In the genomic region with DNA sequence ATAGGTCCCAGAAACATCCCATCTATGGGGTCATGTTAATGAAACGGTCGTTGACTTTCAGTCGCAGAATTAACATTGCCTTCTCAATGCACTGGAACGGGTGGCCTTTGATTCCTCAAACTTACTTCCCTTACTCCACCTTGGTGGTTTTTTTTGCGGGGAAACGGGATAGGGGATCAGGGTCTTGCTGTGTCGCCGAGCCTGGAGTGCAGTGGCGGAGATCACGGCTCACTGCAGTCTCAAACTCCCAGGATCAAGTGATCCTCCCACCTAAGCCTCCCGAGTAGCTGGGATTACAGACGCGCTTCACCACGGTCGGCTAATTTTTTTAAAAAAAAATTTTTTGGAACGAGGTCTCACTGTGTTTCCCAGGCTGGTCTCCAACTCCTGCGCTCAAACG, we compare ENCODE assay signal across 8 cellular contexts. TPM values are rescaled to one million over a fixed set of nuclear protein-coding genes. Genes with fewer than 3 reads are reported as not detected.
DNase-seq lines count a peak whose midpoint lies in the region; ATAC-seq and TF ChIP-seq lines count a peak whose summit lies in the region.

No MANE protein-coding gene starts in this region.

- H3K4me1 ChIP-seq in subcutaneous abdominal adipose tissue (ENCODE audit: control insufficient read depth in 5 of 5, insufficient read depth in 5 of 5, low read length in 5 of 5): peaks cover 4 to 27% (median 19%) of the 10 kb centered on the region in 5 donors

- POLR2A ChIA-PET in activated CD8-positive, alpha-beta T cell treated with anti-CD3 and anti-CD28 coated beads for 36 hours (lab: Charles Lee): interaction anchor here (1.1 to 4.0 kb wide), 8 partner anchors 10 to 192 kb away, joined by 3 to 27 read pairs (median 4); a partner anchor contains a TSS

- no peak for TF ChIP-seq CTCF in activated CD8-positive, alpha-beta T cell treated with anti-CD3 and anti-CD28 coated beads for 36 hours (IDR thresholded peaks at IDR 0.05)
- no peak for TF ChIP-seq CTCF in GM13977 (IDR thresholded peaks at IDR 0.05; ENCODE audit: extremely low read depth, insufficient read depth, missing control alignments)

- H3K9me3 ChIP-seq in subcutaneous abdominal adipose tissue (ENCODE audit: control insufficient read depth in 5 of 5, low read length in 5 of 5): no peaks in the 10 kb centered on the region

- peaks cover 9 to 19% (median 15%) of the 10 kb centered on the region in 5 donors for H3K36me3 ChIP-seq in subcutaneous abdominal adipose tissue (ENCODE audit: control insufficient read depth in 5 of 5, insufficient read depth in 5 of 5, low read length in 5 of 5)

- peak overlapping the region; percentile 74 for H3K27ac ChIP-seq in subcutaneous abdominal adipose tissue (ENCODE audit: low read depth, low read length)

- peak overlapping the region; percentile 81 to 94 (median 90) for H3K4me3 ChIP-seq in subcutaneous abdominal adipose tissue (ENCODE audit: low read depth in 1 of 5, low read length in 5 of 5)

- no peaks in the 10 kb centered on the region for H3K9me3 Mint-ChIP-seq in T-helper 1 cell treated with Interleukin-12 subunit alpha and Interleukin-12 subunit beta and Interleukin-4 antibody, amounts not matched to agents 30 μg/mL and 1 μg/mL, for 36 hours
- no peaks in the 10 kb centered on the region for H3K9me3 Mint-ChIP-seq in activated CD8-positive, alpha-beta T cell treated with anti-CD3 and anti-CD28 coated beads for 36 hours
- no peaks in the 10 kb centered on the region for H3K9me3 Mint-ChIP-seq in immature natural killer cell

- intact Hi-C loops in activated CD8-positive, alpha-beta T cell treated with anti-CD3 and anti-CD28 coated beads for 36 hours (cut with micrococcal nuclease): loop anchor here (5.0 to 10.0 kb wide), 2 partner anchors 190 to 377 kb away; a partner anchor contains a TSS

- H3K4me1 Mint-ChIP-seq in T-helper 1 cell treated with Interleukin-12 subunit alpha and Interleukin-12 subunit beta and Interleukin-4 antibody, amounts not matched to agents 30 μg/mL and 1 μg/mL, for 36 hours (ENCODE audit: low read depth): peaks cover 57% of the 10 kb centered on the region
- peaks cover 61% of the 10 kb centered on the region for H3K4me1 Mint-ChIP-seq in activated CD8-positive, alpha-beta T cell treated with anti-CD3 and anti-CD28 coated beads for 36 hours (ENCODE audit: low read depth)
- peaks cover 58 to 61% of the 10 kb centered on the region in 2 donors for H3K4me1 Mint-ChIP-seq in immature natural killer cell

- ATAC-seq in activated CD8-positive, alpha-beta T cell treated with anti-CD3 and anti-CD28 coated beads for 36 hours: no peak

- in situ Hi-C loops in GM13977 (cut with MboI; ENCODE audit: low pct_unique_long_range_greater_than_20kb, low sequenced_read_pairs, unreplicated experiment): loop anchor here (25.0 kb wide), 1 partner anchor 390 kb away; a partner anchor contains a TSS

- peak overlapping the region; percentile 91 for H3K4me3 Mint-ChIP-seq in T-helper 1 cell treated with Interleukin-12 subunit alpha and Interleukin-12 subunit beta and Interleukin-4 antibody, amounts not matched to agents 30 μg/mL and 1 μg/mL, for 36 hours
- peak overlapping the region; percentile 92 for H3K4me3 Mint-ChIP-seq in activated CD8-positive, alpha-beta T cell treated with anti-CD3 and anti-CD28 coated beads for 36 hours
- H3K4me3 Mint-ChIP-seq in immature natural killer cell: peak overlapping the region; percentile 91 to 98 (median 93)

- CTCF ChIA-PET in activated CD8-positive, alpha-beta T cell treated with anti-CD3 and anti-CD28 coated beads for 36 hours (lab: Charles Lee): interaction anchor here (0.7 to 6.0 kb wide), 9 partner anchors 11 to 399 kb away, joined by 3 to 30 read pairs (median 7); a partner anchor contains a TSS

- no peaks in the 10 kb centered on the region for H3K27me3 Mint-ChIP-seq in T-helper 1 cell treated with Interleukin-12 subunit alpha and Interleukin-12 subunit beta and Interleukin-4 antibody, amounts not matched to agents 30 μg/mL and 1 μg/mL, for 36 hours (ENCODE audit: low read depth)
- no peaks in the 10 kb centered on the region for H3K27me3 Mint-ChIP-seq in activated CD8-positive, alpha-beta T cell treated with anti-CD3 and anti-CD28 coated beads for 36 hours
- peaks cover 0 to 5% (median 0%) of the 10 kb centered on the region in 3 donors for H3K27me3 Mint-ChIP-seq in immature natural killer cell (ENCODE audit: low read depth in 3 of 3)

- DNase-seq in T-helper 1 cell (no peak), immature natural killer cell (no peak), NCI-H1417 treated with DMSO at 0.1 percent for 48 hours (lab: John Stamatoyannopoulos, UW) (no peak), GM03348 (ENCODE audit: low spot score) (no peak), GM13977 (ENCODE audit: low spot score) (no peak)
- no peak for DNase-seq in activated CD8-positive, alpha-beta T cell treated with anti-CD3 and anti-CD28 coated beads for 36 hours

- H3K27ac Mint-ChIP-seq in T-helper 1 cell treated with Interleukin-12 subunit alpha and Interleukin-12 subunit beta and Interleukin-4 antibody, amounts not matched to agents 30 μg/mL and 1 μg/mL, for 36 hours: peak overlapping the region; percentile 86
- H3K27ac Mint-ChIP-seq in activated CD8-positive, alpha-beta T cell treated with anti-CD3 and anti-CD28 coated beads for 36 hours: peak overlapping the region; percentile 100
- H3K27ac Mint-ChIP-seq in immature natural killer cell: peak overlapping the region; percentile 76 to 98 (median 94)

- H3K9ac ChIP-seq in subcutaneous abdominal adipose tissue (ENCODE audit: low read length in 5 of 5): peak overlapping the region; percentile 73 to 93 (median 84)

- peaks cover 26% of the 10 kb centered on the region for H3K36me3 Mint-ChIP-seq in T-helper 1 cell treated with Interleukin-12 subunit alpha and Interleukin-12 subunit beta and Interleukin-4 antibody, amounts not matched to agents 30 μg/mL and 1 μg/mL, for 36 hours (ENCODE audit: low read depth)
- peaks cover 20% of the 10 kb centered on the region for H3K36me3 Mint-ChIP-seq in activated CD8-positive, alpha-beta T cell treated with anti-CD3 and anti-CD28 coated beads for 36 hours (ENCODE audit: low read depth)
- peaks cover 0 to 12% (median 8%) of the 10 kb centered on the region in 3 donors for H3K36me3 Mint-ChIP-seq in immature natural killer cell

- H3K27me3 ChIP-seq in subcutaneous abdominal adipose tissue (ENCODE audit: control insufficient read depth in 5 of 5, insufficient read depth in 4 of 5, low read length in 5 of 5): no peaks in the 10 kb centered on the region

RNA-seq across cellular contexts. Expression of a gene that starts 0.8 kb away (rescaled TPM):
- 10 to 100 TPM; 22.1 to 24.4 TPM for total RNA-seq in activated CD8-positive, alpha-beta T cell treated with anti-CD3 and anti-CD28 coated beads for 36 hours
- 10 to 100 TPM in 2 of 3 donors, 1 to 10 TPM in 1; 9.3 to 16.4 (median 13.2) TPM for polyA plus RNA-seq in immature natural killer cell

RNA-seq across cellular contexts. Expression of a gene that starts 55.4 kb away (rescaled TPM):
- total RNA-seq in activated CD8-positive, alpha-beta T cell treated with anti-CD3 and anti-CD28 coated beads for 36 hours: not detected
- not detected for polyA plus RNA-seq in immature natural killer cell
